Comparison of ENCODE assay signal across 14 cellular contexts in genomic region chr12:116423053-116423452, GRCh38.
DNase-seq lines count a peak whose midpoint lies in the region; ATAC-seq, FAIRE-seq and TF ChIP-seq lines count a peak whose summit lies in the region.
"Had no signal": no experiment of that assay in that cellular context is flagged by ENCODE, and none has a peak within 500 bp of the region (broad histone marks: within the 10 kb centered on the region; RNA-seq: fewer than 3 reads in every experiment).

No MANE protein-coding gene starts in this region.

- no peaks in the 10 kb centered on the region for H3K9me3 ChIP-seq in trophoblast cell (ENCODE audit: insufficient read depth, low read depth, low read length)
- H3K9me3 ChIP-seq: suprapubic skin had no signal

- no peak overlapping the region for H3K18ac ChIP-seq in trophoblast cell (ENCODE audit: low read length)

- peaks cover 25 to 29% of the 10 kb centered on the region in 2 experiments for H3K4me1 ChIP-seq in trophoblast cell (ENCODE audit: control insufficient read depth in 1 of 2, insufficient read depth in 2 of 2, low read length in 2 of 2)

- H3K14ac ChIP-seq in trophoblast cell (ENCODE audit: low read length) = no peak overlapping the region

- peak overlapping the region; percentile 88 for H4K91ac ChIP-seq in trophoblast cell (ENCODE audit: low read depth, low read length)

- DNase-seq in ELF-1 (ENCODE audit: low read depth, low spot score) (peak; percentile 89), RPMI7951 (ENCODE audit: low read depth) (peak; percentile 54), fibroblast of gingiva (ENCODE audit: low read depth) (peak; percentile 67), trophoblast cell (peak; percentile 30 to 84), GM10266 (ENCODE audit: extremely low spot score) (no peak), occipital lobe (lab: John Stamatoyannopoulos, UW) (no peak), frontal cortex (ENCODE audit: low spot score in 2 of 2) (no peak)
- DNase-seq: activated CD4-positive, alpha-beta T cell treated with anti-CD3 and anti-CD28 coated beads for 48 hours; naive thymus-derived CD8-positive, alpha-beta T cell; T-helper 1 cell had no signal

- no CpG with 5 or more reads among the region's 4 CpGs for WGBS in trophoblast cell (ENCODE audit: extremely low coverage, insufficient coverage, insufficient read length)

- no peak overlapping the region for H3K4me2 ChIP-seq in trophoblast cell (ENCODE audit: low read length)

- no peak overlapping the region for H3K9ac ChIP-seq in trophoblast cell (ENCODE audit: low read length)

- H3K79me1 ChIP-seq in trophoblast cell (ENCODE audit: low read length) = peaks cover 47% of the 10 kb centered on the region

- no peak for FAIRE-seq in frontal cortex (lab: Jason Lieb, UNC)
- FAIRE-seq: endothelial cell of umbilical vein had no signal

- H3K4me3 ChIP-seq in trophoblast cell (ENCODE audit: low read depth, low read length) = no peak overlapping the region
- H3K4me3 ChIP-seq: skin epidermis, suprapubic skin had no signal

- H4K8ac ChIP-seq in trophoblast cell (ENCODE audit: low read depth, low read length) = no peak overlapping the region

- peaks cover 5% of the 10 kb centered on the region for H3K79me2 ChIP-seq in trophoblast cell (ENCODE audit: control insufficient read depth, insufficient read depth, low read length, poor library complexity)

- ATAC-seq in HG02981 (IDR thresholded peaks at IDR 0.05; ENCODE audit: unreplicated experiment) = no peak
- ATAC-seq: naive thymus-derived CD8-positive, alpha-beta T cell had no signal

- H2BK12ac ChIP-seq in trophoblast cell (ENCODE audit: low read length) = peak overlapping the region; percentile 94

- no peak for TF ChIP-seq CTCF in GM10266 (IDR thresholded peaks at IDR 0.05; ENCODE audit: control insufficient read depth, insufficient read depth, low read depth, missing control alignments)

- H2BK120ac ChIP-seq in trophoblast cell (ENCODE audit: insufficient read depth, low read length, poor library complexity) = peak overlapping the region; percentile 90

- no peak overlapping the region for H4K12ac ChIP-seq in trophoblast cell (ENCODE audit: low read depth, low read length)

- H2BK5ac ChIP-seq in trophoblast cell (ENCODE audit: low read depth, low read length, poor library complexity) = peak overlapping the region; percentile 90

- no peak overlapping the region for H3K23ac ChIP-seq in trophoblast cell (ENCODE audit: low read length)

- H3K27me3 ChIP-seq in trophoblast cell (ENCODE audit: insufficient read depth, low read length) = no peaks in the 10 kb centered on the region
- H3K27me3 ChIP-seq: suprapubic skin had no signal

- peak overlapping the region; percentile 91 for H3K27ac ChIP-seq in trophoblast cell (ENCODE audit: low read depth, low read length)
- H3K27ac ChIP-seq: skin epidermis, suprapubic skin had no signal

- no peaks in the 10 kb centered on the region for H3K36me3 ChIP-seq in trophoblast cell (ENCODE audit: control insufficient read depth in 1 of 2, insufficient read depth in 2 of 2, low read length in 2 of 2)
- H3K36me3 ChIP-seq: suprapubic skin had no signal

- no peak overlapping the region for H2AFZ ChIP-seq in trophoblast cell (ENCODE audit: insufficient read depth, low read length, poor library complexity)

- H2AK5ac ChIP-seq in trophoblast cell (ENCODE audit: low read length) = no peak overlapping the region

- no peak overlapping the region for H3K4ac ChIP-seq in trophoblast cell (ENCODE audit: low read depth, low read length)

Comparison
In these comparisons a context has a peak if more than half of its experiments do, and no peak if none do; other contexts are left out.
1. DNase-seq: peak in ELF-1 (single experiment), RPMI7951 (single experiment), fibroblast of gingiva (single experiment) and trophoblast cell (2 of 2); none in GM10266 (single experiment), occipital lobe (single experiment) and frontal cortex (0 of 2).